Comparison of ENCODE assay signal across 33 cellular contexts in genomic region chr4:31097999-31098398, GRCh38.
"Had no signal": no experiment of that assay in that cellular context is flagged by ENCODE, and none has a peak within 500 bp of the region (broad histone marks: within the 10 kb centered on the region; RNA-seq: fewer than 3 reads in every experiment).

No MANE protein-coding gene starts in this region.

- H3K36me3 ChIP-seq: brain microvascular endothelial cell, gastrocnemius medialis, heart left ventricle, WERI-Rb-1 had no signal

- FAIRE-seq: astrocyte, bronchial epithelial cell, colon, endometrium, endothelial cell of umbilical vein had no signal

- H3K4me1 ChIP-seq: gastrocnemius medialis had no signal

- H3K4me3 ChIP-seq: gastrocnemius medialis, heart left ventricle had no signal

- ATAC-seq: activated CD8-positive, alpha-beta T cell treated with anti-CD3 and anti-CD28 coated beads for 36 hours; activated T-cell treated with anti-CD3 and anti-CD28 coated beads, Interleukin-2, amount 50 U/mL, for 4 hours; activated T-helper 17 cell treated with anti-CD3 and anti-CD28 coated beads, Interleukin-2, amount 50 U/mL, for 72 hours; esophagus mucosa; gastrocnemius medialis; T-helper 17 cell had no signal

- H3K27me3 ChIP-seq: brain microvascular endothelial cell, gastrocnemius medialis, heart left ventricle had no signal

- H3K27ac ChIP-seq: brain microvascular endothelial cell, epithelial cell of prostate, gastrocnemius medialis, WERI-Rb-1 had no signal

- H3K9me3 ChIP-seq: gastrocnemius medialis, heart left ventricle had no signal

- DNase-seq: activated B cell treated with CpG ODN at 0.5 μM for 24 hours; activated CD4-positive, alpha-beta T cell treated with anti-CD3 and anti-CD28 coated beads for 1 hour; activated CD4-positive, alpha-beta T cell treated with anti-CD3 and anti-CD28 coated beads for 4 hours; activated CD4-positive, alpha-beta T cell treated with anti-CD3 and anti-CD28 coated beads, Interleukin-2, amount 50 U/mL, for 1 hour; activated CD4-positive, alpha-beta T cell treated with anti-CD3 and anti-CD28 coated beads, Interleukin-2, amount 50 U/mL, for 48 hours; activated CD8-positive, alpha-beta memory T cell treated with anti-CD3 and anti-CD28 coated beads for 24 hours; activated CD8-positive, alpha-beta T cell treated with anti-CD3 and anti-CD28 coated beads for 36 hours; activated effector memory CD4-positive, alpha-beta T cell treated with Interleukin-2 at 50 U/mL for 16 hours; activated gamma-delta T cell treated with Interleukin-2 at 50 U/mL for 16 hours; activated naive CD4-positive, alpha-beta T cell treated with anti-CD3 and anti-CD28 coated beads, Interleukin-2, amount 50 U/mL, for 16 hours; activated naive CD4-positive, alpha-beta T cell treated with Interleukin-2 at 50 U/mL for 16 hours; activated T-cell treated with anti-CD3 and anti-CD28 coated beads, Interleukin-2, amount 50 U/mL, for 4 hours; amniotic stem cell; anterior cingulate cortex; brain microvascular endothelial cell; caudate nucleus; effector CD8-positive, alpha-beta T cell; foreskin fibroblast; gastrocnemius medialis; glutamatergic neuron; heart left ventricle; T-helper 1 cell; T-helper 17 cell; T1000 had no signal
